Comparison of ENCODE assay signal across 19 cellular contexts in genomic region chr2:233091595-233092375, GRCh38. TPM values are rescaled to one million over a fixed set of nuclear protein-coding genes. Genes with fewer than 3 reads are reported as not detected.
A peak's percentile ranks its signal among the peaks of the same experiment; 100 is the strongest.
DNase-seq lines count a peak whose midpoint lies in the region; ATAC-seq and TF ChIP-seq lines count a peak whose summit lies in the region.
"Had no signal": no experiment of that assay in that cellular context is flagged by ENCODE, and none has a peak within 500 bp of the region (broad histone marks: within the 10 kb centered on the region; RNA-seq: fewer than 3 reads in every experiment).

No MANE protein-coding gene starts in this region.

- H2BK5ac ChIP-seq in trophoblast cell (ENCODE audit: low read depth, low read length, poor library complexity) = no peak overlapping the region

- DNase-seq in activated T-cell treated with anti-CD3 and anti-CD28 coated beads, Interleukin-2, amount 50 U/mL, for 24 hours = peak; percentile 19
- DNase-seq in activated T-cell treated with anti-CD3 and anti-CD28 coated beads for 4 hours = no peak
- no peak for DNase-seq in T-helper 17 cell
- DNase-seq in immature natural killer cell = no peak
- DNase-seq in stomach = peak; percentile 14
- DNase-seq in NCI-H1105 treated with DMSO at 0.1 percent for 48 hours (lab: John Stamatoyannopoulos, UW) = no peak
- DNase-seq in HAP-1 (ENCODE audit: low spot score in 2 of 2) = no peak
- DNase-seq in trophoblast cell = no peak
- DNase-seq: activated CD4-positive, alpha-beta T cell treated with anti-CD3 and anti-CD28 coated beads, Interleukin-2, amount 50 U/mL, for 1 hour; COR-L47; foreskin fibroblast; KG1; NCI-H1092 treated with DMSO at 0.1 percent for 48 hours; NCI-H774; stimulated activated naive CD4-positive, alpha-beta T cell had no signal

- H3K79me2 ChIP-seq in trophoblast cell (ENCODE audit: control insufficient read depth, insufficient read depth, low read length, poor library complexity) = no peaks in the 10 kb centered on the region

- H2AK5ac ChIP-seq in trophoblast cell (ENCODE audit: low read length) = no peak overlapping the region

- no peaks in the 10 kb centered on the region for H3K9me3 Mint-ChIP-seq in activated T-cell treated with anti-CD3 and anti-CD28 coated beads, Interleukin-2, amount 50 U/mL, for 24 hours
- no peaks in the 10 kb centered on the region for H3K9me3 Mint-ChIP-seq in immature natural killer cell

- no peak overlapping the region for H3K23ac ChIP-seq in trophoblast cell (ENCODE audit: low read length)

- H4K12ac ChIP-seq in trophoblast cell (ENCODE audit: low read depth, low read length) = no peak overlapping the region

- H3K27ac Mint-ChIP-seq in activated T-cell treated with anti-CD3 and anti-CD28 coated beads, Interleukin-2, amount 50 U/mL, for 24 hours = peak overlapping the region; percentile 64
- H3K27ac Mint-ChIP-seq in T-helper 17 cell (peak overlapping the region; percentile 83), immature natural killer cell (peak overlapping the region; percentile 85 to 93 (median 90))
- H3K27ac Mint-ChIP-seq: progenitor cell of endocrine pancreas had no signal

- peaks cover 0 to 16% (median 0%) of the 10 kb centered on the region in 4 donors for H3K4me1 ChIP-seq in stomach
- H3K4me1 ChIP-seq in HAP-1 = no peaks in the 10 kb centered on the region
- no peaks in the 10 kb centered on the region for H3K4me1 ChIP-seq in trophoblast cell (ENCODE audit: control insufficient read depth in 1 of 2, insufficient read depth in 2 of 2, low read length in 2 of 2)

- H3K36me3 ChIP-seq in stomach (no peaks in the 10 kb centered on the region), HAP-1 (replicated peaks) (no peaks in the 10 kb centered on the region), trophoblast cell (ENCODE audit: control insufficient read depth in 1 of 2, insufficient read depth in 2 of 2, low read length in 2 of 2) (no peaks in the 10 kb centered on the region)
- H3K36me3 ChIP-seq: upper lobe of left lung had no signal

- intact Hi-C loops in stomach (cut with DNase I; ENCODE audit: low total_unique reads) = no loop called here

- no peak for ATAC-seq in T-helper 17 cell
- ATAC-seq: left lobe of liver had no signal

- in situ Hi-C loops in HAP-1 (cut with MboI; ENCODE audit: low sequenced_read_pairs) = no loop called here

- H3K27ac ChIP-seq in stomach (peak overlapping the region in 1 of 5 donors; percentile 38), trophoblast cell (ENCODE audit: low read depth, low read length) (no peak overlapping the region)

- no peaks in the 10 kb centered on the region for H3K79me1 ChIP-seq in trophoblast cell (ENCODE audit: low read length)

- no peak for TF ChIP-seq CTCF in stomach (IDR thresholded peaks at IDR 0.05)

- no peak overlapping the region for H2AFZ ChIP-seq in trophoblast cell (ENCODE audit: insufficient read depth, low read length, poor library complexity)

- no peak for TF ChIP-seq EP300 in stomach (IDR thresholded peaks at IDR 0.05)

- H3K36me3 Mint-ChIP-seq in activated T-cell treated with anti-CD3 and anti-CD28 coated beads, Interleukin-2, amount 50 U/mL, for 24 hours (ENCODE audit: low read depth) = peaks cover 75% of the 10 kb centered on the region
- H3K36me3 Mint-ChIP-seq in T-helper 17 cell (ENCODE audit: low read depth) = peaks cover 2% of the 10 kb centered on the region
- peaks cover 6 to 29% (median 14%) of the 10 kb centered on the region in 3 donors for H3K36me3 Mint-ChIP-seq in immature natural killer cell

- H3K4me3 ChIP-seq in stomach (no peak overlapping the region), HAP-1 (no peak overlapping the region), trophoblast cell (ENCODE audit: low read depth, low read length) (no peak overlapping the region)
- H3K4me3 ChIP-seq: upper lobe of left lung had no signal

- H3K14ac ChIP-seq in trophoblast cell (ENCODE audit: low read length) = no peak overlapping the region

- peaks cover 58% of the 10 kb centered on the region for H3K4me1 Mint-ChIP-seq in activated T-cell treated with anti-CD3 and anti-CD28 coated beads, Interleukin-2, amount 50 U/mL, for 24 hours (ENCODE audit: low read depth)
- H3K4me1 Mint-ChIP-seq in T-helper 17 cell = peaks cover 48% of the 10 kb centered on the region
- H3K4me1 Mint-ChIP-seq in immature natural killer cell = peaks cover 13 to 85% of the 10 kb centered on the region in 2 donors

- H3K27me3 Mint-ChIP-seq in activated T-cell treated with anti-CD3 and anti-CD28 coated beads, Interleukin-2, amount 50 U/mL, for 24 hours = no peaks in the 10 kb centered on the region
- no peaks in the 10 kb centered on the region for H3K27me3 Mint-ChIP-seq in T-helper 17 cell
- H3K27me3 Mint-ChIP-seq in immature natural killer cell (ENCODE audit: low read depth in 3 of 3) = peaks cover 2 to 5% (median 2%) of the 10 kb centered on the region in 3 donors

- no peak overlapping the region for H3K9ac ChIP-seq in trophoblast cell (ENCODE audit: low read length)

- H3K27me3 ChIP-seq in stomach (no peaks in the 10 kb centered on the region), HAP-1 (ENCODE audit: low read depth) (no peaks in the 10 kb centered on the region), trophoblast cell (ENCODE audit: insufficient read depth, low read length) (no peaks in the 10 kb centered on the region)
- H3K27me3 ChIP-seq: upper lobe of left lung had no signal

- 70 to 83% (median 75%) methylated on average over 18 of the region's 18 CpGs for WGBS in stomach, 5 donors
- no CpG with 5 or more reads among the region's 18 CpGs for WGBS in trophoblast cell (ENCODE audit: extremely low coverage, insufficient coverage, insufficient read length)

- no peak overlapping the region for H3K4me3 Mint-ChIP-seq in activated T-cell treated with anti-CD3 and anti-CD28 coated beads, Interleukin-2, amount 50 U/mL, for 24 hours
- H3K4me3 Mint-ChIP-seq in T-helper 17 cell (no peak overlapping the region), immature natural killer cell (peak overlapping the region in 2 of 5 donors; percentile 25 to 42)

- H4K91ac ChIP-seq in trophoblast cell (ENCODE audit: low read depth, low read length) = no peak overlapping the region

- H2BK12ac ChIP-seq in trophoblast cell (ENCODE audit: low read length) = no peak overlapping the region

- H3K9me3 ChIP-seq in T-helper 17 cell (ENCODE audit: control insufficient read depth, low read length, poor library complexity, severe bottlenecking) (no peaks in the 10 kb centered on the region), stomach (no peaks in the 10 kb centered on the region), HAP-1 (no peaks in the 10 kb centered on the region), trophoblast cell (ENCODE audit: insufficient read depth, low read depth, low read length) (no peaks in the 10 kb centered on the region)
- H3K9me3 ChIP-seq: upper lobe of left lung had no signal

- no peak for TF ChIP-seq POLR2A in stomach (IDR thresholded peaks at IDR 0.05)

- H2BK120ac ChIP-seq in trophoblast cell (ENCODE audit: insufficient read depth, low read length, poor library complexity) = no peak overlapping the region

- H3K4me2 ChIP-seq in trophoblast cell (ENCODE audit: low read length) = no peak overlapping the region

- no peak overlapping the region for H3K4ac ChIP-seq in trophoblast cell (ENCODE audit: low read depth, low read length)

- H3K18ac ChIP-seq in trophoblast cell (ENCODE audit: low read length) = no peak overlapping the region

- no peak overlapping the region for H4K8ac ChIP-seq in trophoblast cell (ENCODE audit: low read depth, low read length)

RNA-seq across cellular contexts. Expression of gene INPP5D, which starts 31.6 kb away (rescaled TPM):
- 100 to 1,000 TPM; 163 to 184 TPM for total RNA-seq in T-helper 17 cell
- polyA plus RNA-seq in immature natural killer cell = 100 to 1,000 TPM in 1 of 3 donors, 10 to 100 TPM in 2; 54.8 to 307 (median 73.5) TPM
- total RNA-seq in stomach = 100 to 1,000 TPM in 1 of 5 donors, 10 to 100 TPM in 2, 1 to 10 TPM in 2; 8.1 to 564 (median 11.2) TPM
- polyA plus RNA-seq in stomach = 1 to 10 TPM; 3.7 to 5.2 (median 4.7) TPM
- 6.1 and 6.2 TPM in 2 replicates for polyA plus RNA-seq in trophoblast cell (2013)

RNA-seq across cellular contexts. Expression of gene NEU2, which starts 59.3 kb away (rescaled TPM):
- not detected for total RNA-seq in T-helper 17 cell
- polyA plus RNA-seq in immature natural killer cell = not detected
- total RNA-seq in stomach = not detected
- polyA plus RNA-seq in stomach = not detected
- polyA plus RNA-seq in trophoblast cell (2013) = 0.04 TPM in 1 of 2 replicates, not detected in the other
- total RNA-seq: A673, left lobe of liver, progenitor cell of endocrine pancreas, upper lobe of left lung had no signal

Comparison
In these comparisons a context has a peak if more than half of its experiments do, and no peak if none do; other contexts are left out.
1. DNase-seq: peak in activated T-cell treated with anti-CD3 and anti-CD28 coated beads, Interleukin-2, amount 50 U/mL, for 24 hours (single experiment) and stomach (single experiment); none in activated T-cell treated with anti-CD3 and anti-CD28 coated beads for 4 hours (single experiment), T-helper 17 cell (0 of 3), immature natural killer cell (0 of 3), NCI-H1105 treated with DMSO at 0.1 percent for 48 hours (single experiment), HAP-1 (0 of 2) and trophoblast cell (0 of 2).
2. Peak in every context shown above with its lines, with median percentiles within 50 percentile points of each other: H3K27ac Mint-ChIP-seq.